ENCODE assay signal across 2 cellular contexts in the genomic region with DNA sequence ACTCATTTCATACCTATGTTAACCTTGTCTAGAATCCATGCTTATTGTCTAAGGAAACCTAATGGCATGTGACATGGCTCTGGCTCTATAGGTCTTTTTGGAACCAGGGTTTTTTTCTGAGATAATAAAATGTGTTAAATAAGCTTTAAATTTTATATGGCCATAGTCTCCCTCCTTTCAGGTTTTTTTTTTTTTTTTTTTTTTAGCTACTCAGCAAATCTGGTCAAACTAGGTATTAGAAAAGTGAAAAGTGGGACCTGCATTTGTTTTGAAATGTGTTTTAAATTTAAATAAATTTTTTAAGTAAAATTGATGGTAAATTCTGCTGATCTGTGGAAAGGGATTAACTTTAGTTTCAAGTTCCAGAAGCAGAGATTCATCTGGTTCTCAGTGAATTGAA.
TF ChIP-seq lines count a peak whose summit lies in the region.

No MANE protein-coding gene starts in this region.

TF ChIP-seq in HepG2, 621 proteins besides CTCF, POLR2A, EP300 and RAD21:
- no peak for TF ChIP-seq RCOR2 (CRISPR knock-in tag; IDR thresholded peaks at IDR 0.05)
- TF ChIP-seq MAFK (conservative IDR thresholded peaks at IDR 0.05 in 1 of 2, IDR thresholded peaks at IDR 0.05 in 1 of 2; ENCODE audit: low read length in 2 of 2) = peak; percentile 13 to 53; a peak in 2 of 4 replicates
- TF ChIP-seq, protein P1, sequence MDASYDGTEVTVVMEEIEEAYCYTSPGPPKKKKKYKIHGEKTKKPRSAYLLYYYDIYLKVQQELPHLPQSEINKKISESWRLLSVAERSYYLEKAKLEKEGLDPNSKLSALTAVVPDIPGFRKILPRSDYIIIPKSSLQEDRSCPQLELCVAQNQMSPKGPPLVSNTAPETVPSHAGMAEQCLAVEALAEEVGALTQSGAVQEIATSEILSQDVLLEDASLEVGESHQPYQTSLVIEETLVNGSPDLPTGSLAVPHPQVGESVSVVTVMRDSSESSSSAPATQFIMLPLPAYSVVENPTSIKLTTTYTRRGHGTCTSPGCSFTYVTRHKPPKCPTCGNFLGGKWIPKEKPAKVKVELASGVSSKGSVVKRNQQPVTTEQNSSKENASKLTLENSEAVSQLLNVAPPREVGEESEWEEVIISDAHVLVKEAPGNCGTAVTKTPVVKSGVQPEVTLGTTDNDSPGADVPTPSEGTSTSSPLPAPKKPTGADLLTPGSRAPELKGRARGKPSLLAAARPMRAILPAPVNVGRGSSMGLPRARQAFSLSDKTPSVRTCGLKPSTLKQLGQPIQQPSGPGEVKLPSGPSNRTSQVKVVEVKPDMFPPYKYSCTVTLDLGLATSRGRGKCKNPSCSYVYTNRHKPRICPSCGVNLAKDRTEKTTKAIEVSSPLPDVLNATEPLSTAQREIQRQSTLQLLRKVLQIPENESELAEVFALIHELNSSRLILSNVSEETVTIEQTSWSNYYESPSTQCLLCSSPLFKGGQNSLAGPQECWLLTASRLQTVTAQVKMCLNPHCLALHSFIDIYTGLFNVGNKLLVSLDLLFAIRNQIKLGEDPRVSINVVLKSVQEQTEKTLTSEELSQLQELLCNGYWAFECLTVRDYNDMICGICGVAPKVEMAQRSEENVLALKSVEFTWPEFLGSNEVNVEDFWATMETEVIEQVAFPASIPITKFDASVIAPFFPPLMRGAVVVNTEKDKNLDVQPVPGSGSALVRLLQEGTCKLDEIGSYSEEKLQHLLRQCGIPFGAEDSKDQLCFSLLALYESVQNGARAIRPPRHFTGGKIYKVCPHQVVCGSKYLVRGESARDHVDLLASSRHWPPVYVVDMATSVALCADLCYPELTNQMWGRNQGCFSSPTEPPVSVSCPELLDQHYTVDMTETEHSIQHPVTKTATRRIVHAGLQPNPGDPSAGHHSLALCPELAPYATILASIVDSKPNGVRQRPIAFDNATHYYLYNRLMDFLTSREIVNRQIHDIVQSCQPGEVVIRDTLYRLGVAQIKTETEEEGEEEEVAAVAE (CRISPR knock-in tag; IDR thresholded peaks at IDR 0.05; ENCODE audit: borderline replicate concordance) = no peak

TF ChIP-seq in K562, 482 proteins besides CTCF, POLR2A, EP300 and RAD21:
- TF ChIP-seq PML (IDR thresholded peaks at IDR 0.05; ENCODE audit: low read length) = no peak
- no peak for TF ChIP-seq ZNF354B (CRISPR knock-in tag; IDR thresholded peaks at IDR 0.05)
- TF ChIP-seq ZNF124 (CRISPR knock-in tag; IDR thresholded peaks at IDR 0.05) = no peak
- TF ChIP-seq, protein P2, sequence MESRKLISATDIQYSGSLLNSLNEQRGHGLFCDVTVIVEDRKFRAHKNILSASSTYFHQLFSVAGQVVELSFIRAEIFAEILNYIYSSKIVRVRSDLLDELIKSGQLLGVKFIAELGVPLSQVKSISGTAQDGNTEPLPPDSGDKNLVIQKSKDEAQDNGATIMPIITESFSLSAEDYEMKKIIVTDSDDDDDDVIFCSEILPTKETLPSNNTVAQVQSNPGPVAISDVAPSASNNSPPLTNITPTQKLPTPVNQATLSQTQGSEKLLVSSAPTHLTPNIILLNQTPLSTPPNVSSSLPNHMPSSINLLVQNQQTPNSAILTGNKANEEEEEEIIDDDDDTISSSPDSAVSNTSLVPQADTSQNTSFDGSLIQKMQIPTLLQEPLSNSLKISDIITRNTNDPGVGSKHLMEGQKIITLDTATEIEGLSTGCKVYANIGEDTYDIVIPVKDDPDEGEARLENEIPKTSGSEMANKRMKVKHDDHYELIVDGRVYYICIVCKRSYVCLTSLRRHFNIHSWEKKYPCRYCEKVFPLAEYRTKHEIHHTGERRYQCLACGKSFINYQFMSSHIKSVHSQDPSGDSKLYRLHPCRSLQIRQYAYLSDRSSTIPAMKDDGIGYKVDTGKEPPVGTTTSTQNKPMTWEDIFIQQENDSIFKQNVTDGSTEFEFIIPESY (CRISPR knock-in tag; IDR thresholded peaks at IDR 0.05) = no peak
- TF ChIP-seq NR1H2 (CRISPR knock-in tag; IDR thresholded peaks at IDR 0.05) = no peak
- no peak for TF ChIP-seq POLR2H (tag; IDR thresholded peaks at IDR 0.05; ENCODE audit: low read depth)
- TF ChIP-seq, protein P3, sequence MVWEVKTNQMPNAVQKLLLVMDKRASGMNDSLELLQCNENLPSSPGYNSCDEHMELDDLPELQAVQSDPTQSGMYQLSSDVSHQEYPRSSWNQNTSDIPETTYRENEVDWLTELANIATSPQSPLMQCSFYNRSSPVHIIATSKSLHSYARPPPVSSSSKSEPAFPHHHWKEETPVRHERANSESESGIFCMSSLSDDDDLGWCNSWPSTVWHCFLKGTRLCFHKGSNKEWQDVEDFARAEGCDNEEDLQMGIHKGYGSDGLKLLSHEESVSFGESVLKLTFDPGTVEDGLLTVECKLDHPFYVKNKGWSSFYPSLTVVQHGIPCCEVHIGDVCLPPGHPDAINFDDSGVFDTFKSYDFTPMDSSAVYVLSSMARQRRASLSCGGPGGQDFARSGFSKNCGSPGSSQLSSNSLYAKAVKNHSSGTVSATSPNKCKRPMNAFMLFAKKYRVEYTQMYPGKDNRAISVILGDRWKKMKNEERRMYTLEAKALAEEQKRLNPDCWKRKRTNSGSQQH (CRISPR knock-in tag; IDR thresholded peaks at IDR 0.05) = no peak
- TF ChIP-seq, protein P4, sequence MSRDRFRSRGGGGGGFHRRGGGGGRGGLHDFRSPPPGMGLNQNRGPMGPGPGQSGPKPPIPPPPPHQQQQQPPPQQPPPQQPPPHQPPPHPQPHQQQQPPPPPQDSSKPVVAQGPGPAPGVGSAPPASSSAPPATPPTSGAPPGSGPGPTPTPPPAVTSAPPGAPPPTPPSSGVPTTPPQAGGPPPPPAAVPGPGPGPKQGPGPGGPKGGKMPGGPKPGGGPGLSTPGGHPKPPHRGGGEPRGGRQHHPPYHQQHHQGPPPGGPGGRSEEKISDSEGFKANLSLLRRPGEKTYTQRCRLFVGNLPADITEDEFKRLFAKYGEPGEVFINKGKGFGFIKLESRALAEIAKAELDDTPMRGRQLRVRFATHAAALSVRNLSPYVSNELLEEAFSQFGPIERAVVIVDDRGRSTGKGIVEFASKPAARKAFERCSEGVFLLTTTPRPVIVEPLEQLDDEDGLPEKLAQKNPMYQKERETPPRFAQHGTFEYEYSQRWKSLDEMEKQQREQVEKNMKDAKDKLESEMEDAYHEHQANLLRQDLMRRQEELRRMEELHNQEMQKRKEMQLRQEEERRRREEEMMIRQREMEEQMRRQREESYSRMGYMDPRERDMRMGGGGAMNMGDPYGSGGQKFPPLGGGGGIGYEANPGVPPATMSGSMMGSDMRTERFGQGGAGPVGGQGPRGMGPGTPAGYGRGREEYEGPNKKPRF (IDR thresholded peaks at IDR 0.05; ENCODE audit: low read depth, low read length) = no peak
- no peak for TF ChIP-seq U2AF1 (optimal IDR thresholded peaks at IDR 0.05; ENCODE audit: low read depth, low read length)
- no peak for TF ChIP-seq TGIF2 (CRISPR knock-in tag; IDR thresholded peaks at IDR 0.05)
- TF ChIP-seq NCOA2 (IDR thresholded peaks at IDR 0.05; ENCODE audit: partially characterized antibody in 2 of 2) = no peak
- no peak for TF ChIP-seq ZNF717 (CRISPR knock-in tag; IDR thresholded peaks at IDR 0.05)
- 0 out of 2 replicates have a peak, but pooled peaks have one; percentile 21 for TF ChIP-seq MAFG (tag; conservative IDR thresholded peaks at IDR 0.05)
- TF ChIP-seq BHLHE40 (IDR thresholded peaks at IDR 0.05; ENCODE audit: low read length) = no peak
- TF ChIP-seq BDP1 (IDR thresholded peaks at IDR 0.05; ENCODE audit: insufficient read depth, insufficient read length) = no peak
- no peak for TF ChIP-seq SMAD4 (CRISPR knock-in tag; conservative IDR thresholded peaks at IDR 0.05)
- no peak for TF ChIP-seq POLR2AphosphoS2 (IDR thresholded peaks at IDR 0.05; ENCODE audit: low read length)
- TF ChIP-seq GATAD2A (IDR thresholded peaks at IDR 0.05) = no peak
- peak; percentile 54; the same call in 1 of the 2 replicates for TF ChIP-seq C11orf30 (IDR thresholded peaks at IDR 0.05; ENCODE audit: low read depth)
- TF ChIP-seq TEAD4 (IDR thresholded peaks at IDR 0.05; ENCODE audit: low read length) = no peak
- no peak for TF ChIP-seq TEAD4 (CRISPR knock-in tag; IDR thresholded peaks at IDR 0.05; ENCODE audit: borderline replicate concordance)
- TF ChIP-seq, protein P5, sequence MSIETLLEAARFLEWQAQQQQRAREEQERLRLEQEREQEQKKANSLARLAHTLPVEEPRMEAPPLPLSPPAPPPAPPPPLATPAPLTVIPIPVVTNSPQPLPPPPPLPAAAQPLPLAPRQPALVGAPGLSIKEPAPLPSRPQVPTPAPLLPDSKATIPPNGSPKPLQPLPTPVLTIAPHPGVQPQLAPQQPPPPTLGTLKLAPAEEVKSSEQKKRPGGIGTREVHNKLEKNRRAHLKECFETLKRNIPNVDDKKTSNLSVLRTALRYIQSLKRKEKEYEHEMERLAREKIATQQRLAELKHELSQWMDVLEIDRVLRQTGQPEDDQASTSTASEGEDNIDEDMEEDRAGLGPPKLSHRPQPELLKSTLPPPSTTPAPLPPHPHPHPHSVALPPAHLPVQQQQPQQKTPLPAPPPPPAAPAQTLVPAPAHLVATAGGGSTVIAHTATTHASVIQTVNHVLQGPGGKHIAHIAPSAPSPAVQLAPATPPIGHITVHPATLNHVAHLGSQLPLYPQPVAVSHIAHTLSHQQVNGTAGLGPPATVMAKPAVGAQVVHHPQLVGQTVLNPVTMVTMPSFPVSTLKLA (conservative IDR thresholded peaks at IDR 0.05) = no peak
- no peak for TF ChIP-seq NONO (IDR thresholded peaks at IDR 0.05; ENCODE audit: low read depth in 2 of 2, low read length in 1 of 2)
- TF ChIP-seq MECOM (CRISPR knock-in tag; IDR thresholded peaks at IDR 0.05) = no peak
- no peak for TF ChIP-seq JUN (IDR thresholded peaks at IDR 0.05; ENCODE audit: borderline replicate concordance, low read depth, low read length)
- TF ChIP-seq JUN (CRISPR knock-in tag; IDR thresholded peaks at IDR 0.05; ENCODE audit: borderline replicate concordance) = no peak
- peak; percentile 81 for TF ChIP-seq ZNF316 (IDR thresholded peaks at IDR 0.05)
- TF ChIP-seq, protein P6, sequence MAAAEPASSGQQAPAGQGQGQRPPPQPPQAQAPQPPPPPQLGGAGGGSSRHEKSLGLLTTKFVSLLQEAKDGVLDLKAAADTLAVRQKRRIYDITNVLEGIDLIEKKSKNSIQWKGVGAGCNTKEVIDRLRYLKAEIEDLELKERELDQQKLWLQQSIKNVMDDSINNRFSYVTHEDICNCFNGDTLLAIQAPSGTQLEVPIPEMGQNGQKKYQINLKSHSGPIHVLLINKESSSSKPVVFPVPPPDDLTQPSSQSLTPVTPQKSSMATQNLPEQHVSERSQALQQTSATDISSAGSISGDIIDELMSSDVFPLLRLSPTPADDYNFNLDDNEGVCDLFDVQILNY (CRISPR knock-in tag; IDR thresholded peaks at IDR 0.05) = no peak
- no peak for TF ChIP-seq TAL1 (IDR thresholded peaks at IDR 0.05)
- no peak for TF ChIP-seq MCM3 (IDR thresholded peaks at IDR 0.05)
- no peak for TF ChIP-seq DIDO1 (tag; IDR thresholded peaks at IDR 0.05; ENCODE audit: low read depth)
- TF ChIP-seq KLF6 (CRISPR knock-in tag; IDR thresholded peaks at IDR 0.05; ENCODE audit: borderline replicate concordance) = no peak
- no peak for TF ChIP-seq KLF10 (CRISPR knock-in tag; IDR thresholded peaks at IDR 0.05)
- no peak for TF ChIP-seq JUNB (CRISPR knock-in tag; conservative IDR thresholded peaks at IDR 0.05)
- no peak for TF ChIP-seq ZNF778 (CRISPR knock-in tag; IDR thresholded peaks at IDR 0.05)
- no peak for TF ChIP-seq BMI1 (IDR thresholded peaks at IDR 0.05; ENCODE audit: low read length)
- 0 out of 2 replicates have a peak, but pooled peaks have one; percentile 4 for TF ChIP-seq MAFF (IDR thresholded peaks at IDR 0.05; ENCODE audit: low read length)
TF ChIP-seq in K562: peak in this region for 4.
